Comparison of ENCODE assay signal across 12 cellular contexts in the genomic region with DNA sequence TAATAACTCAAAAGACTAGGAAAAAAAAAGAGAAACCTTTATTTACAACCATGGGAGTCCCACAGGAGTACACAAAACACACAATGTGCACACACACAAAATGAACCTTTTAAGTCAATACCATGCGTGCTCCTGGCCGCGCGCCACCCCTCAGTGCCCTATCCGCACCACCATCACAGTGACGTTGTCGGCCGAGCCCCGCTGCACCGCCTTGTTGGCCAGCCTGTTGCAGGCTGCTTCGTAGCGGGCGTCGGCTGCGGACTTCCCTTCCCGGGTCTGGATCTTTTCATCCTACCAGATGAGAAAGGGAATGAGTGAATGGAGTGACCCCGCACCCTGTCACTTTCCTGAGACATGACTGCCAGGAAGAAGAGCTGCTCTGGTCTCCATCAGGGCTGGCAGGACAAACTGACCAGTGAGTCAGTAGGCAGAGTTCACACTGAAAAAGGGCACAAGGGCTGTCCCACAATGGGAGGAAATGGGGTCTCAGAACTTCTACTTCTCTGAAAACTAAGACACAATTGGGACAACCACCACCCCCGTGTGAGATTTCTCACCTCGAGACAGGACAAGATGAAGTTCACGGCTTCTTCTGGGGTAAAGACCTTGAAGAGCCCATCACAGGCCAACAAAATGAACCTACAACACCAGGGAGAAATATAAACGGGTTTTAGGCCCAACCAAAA. TPM values are rescaled to one million over a fixed set of nuclear protein-coding genes. Genes with fewer than 3 reads are reported as not detected.
DNase-seq lines count a peak whose midpoint lies in the region; ATAC-seq, FAIRE-seq and TF ChIP-seq lines count a peak whose summit lies in the region.
"Had no signal": no experiment of that assay in that cellular context is flagged by ENCODE, and none has a peak within 500 bp of the region (broad histone marks: within the 10 kb centered on the region; RNA-seq: fewer than 3 reads in every experiment).

No MANE protein-coding gene starts in this region.

- H3K36me3 ChIP-seq in HEK293 (ENCODE audit: control insufficient read depth in 2 of 2, insufficient read depth in 1 of 2, low read length in 2 of 2) (peaks cover 3 to 92% of the 10 kb centered on the region in 2 experiments; a peak in 2 of 3 replicates), astrocyte (ENCODE audit: insufficient read depth, low read length) (peaks cover 28% of the 10 kb centered on the region), stomach smooth muscle (ENCODE audit: control insufficient read depth in 2 of 2, insufficient read depth in 2 of 2, low read length in 2 of 2) (peaks cover 49% of the 10 kb centered on the region in 2 donors)

- POLR2A ChIA-PET in HEK293 (lab: Yijun Ruan, JAX) = no interaction called here

- H3K27ac Mint-ChIP-seq in astrocyte (ENCODE audit: unreplicated experiment) = peak overlapping the region; percentile 98
- H3K27ac Mint-ChIP-seq: activated naive CD8-positive, alpha-beta T cell had no signal

- H3K27ac ChIP-seq in HEK293 (ENCODE audit: extremely low read depth, low read depth, low read length) (peak overlapping the region; percentile 72), astrocyte (ENCODE audit: low read depth, low read length) (peak overlapping the region; percentile 98), stomach smooth muscle (ENCODE audit: low read length) (peak overlapping the region; percentile 69)

- no peaks in the 10 kb centered on the region for H3K27me3 Mint-ChIP-seq in astrocyte (ENCODE audit: low read depth, unreplicated experiment)
- H3K27me3 Mint-ChIP-seq: activated CD8-positive, alpha-beta T cell treated with anti-CD3 and anti-CD28 coated beads for 36 hours; activated naive CD8-positive, alpha-beta T cell had no signal

- H2AFZ ChIP-seq in astrocyte (ENCODE audit: low read depth, low read length) = no peak overlapping the region

- FAIRE-seq in astrocyte (lab: Jason Lieb, UNC) = no peak

- no peak for DNase-seq in astrocyte (ENCODE audit: low read depth)
- peak; percentile 51 for DNase-seq in islet precursor cell
- no peak for DNase-seq in hippocampal formation (lab: John Stamatoyannopoulos, UW)
- DNase-seq: activated CD8-positive, alpha-beta T cell treated with anti-CD3 and anti-CD28 coated beads for 36 hours had no signal

- peak overlapping the region; percentile 81 for H3K4me2 ChIP-seq in astrocyte (ENCODE audit: low read length)

- 0 out of 2 replicates have a peak, but pooled peaks cover 8% of the 10 kb centered on the region for H3K4me1 ChIP-seq in HEK293 (ENCODE audit: control insufficient read depth, insufficient read depth, low read length)
- peaks cover 38% of the 10 kb centered on the region for H3K4me1 ChIP-seq in astrocyte (ENCODE audit: insufficient read depth, low read length)
- peaks cover 20% of the 10 kb centered on the region for H3K4me1 ChIP-seq in stomach smooth muscle (ENCODE audit: control insufficient read depth, insufficient read depth, low read length)

- TF ChIP-seq CTCF in HEK293 (tag by site-specific recombination; IDR thresholded peaks at IDR 0.05) (no peak), astrocyte (IDR thresholded peaks at IDR 0.05; ENCODE audit: insufficient read depth, low read depth, low read length) (no peak)

- ATAC-seq in activated CD4-positive, CD25-positive, alpha-beta regulatory T cell treated with anti-CD3 and anti-CD28 coated beads, Interleukin-2, amount 50 U/mL, for 24 hours = no peak
- no peak for ATAC-seq in HG03354 (IDR thresholded peaks at IDR 0.05; ENCODE audit: poor library complexity, severe bottlenecking, unreplicated experiment)
- ATAC-seq: activated CD8-positive, alpha-beta T cell treated with anti-CD3 and anti-CD28 coated beads for 36 hours had no signal

- H3K79me2 ChIP-seq in astrocyte (ENCODE audit: insufficient read depth, low read length) = peaks cover 5% of the 10 kb centered on the region

- H3K4me3 Mint-ChIP-seq in astrocyte (ENCODE audit: unreplicated experiment) = no peak overlapping the region
- H3K4me3 Mint-ChIP-seq: activated CD8-positive, alpha-beta T cell treated with anti-CD3 and anti-CD28 coated beads for 36 hours; activated naive CD8-positive, alpha-beta T cell had no signal

- H3K9ac ChIP-seq in astrocyte (ENCODE audit: low read length) (peak overlapping the region; percentile 81), stomach smooth muscle (ENCODE audit: low read length in 2 of 2) (no peak overlapping the region)

- CTCF ChIA-PET in HEK293 (lab: Yijun Ruan, JAX) = interaction anchor here (1.3 kb wide), 1 partner anchor 10 kb away, joined by 3 read pairs; no protein-coding TSS in a partner anchor

- H3K9me3 ChIP-seq in HEK293 (ENCODE audit: control insufficient read depth, insufficient read depth, low read depth, low read length) (no peaks in the 10 kb centered on the region), astrocyte (ENCODE audit: insufficient read depth, low read depth, low read length) (no peaks in the 10 kb centered on the region), stomach smooth muscle (ENCODE audit: control insufficient read depth in 2 of 2, low read length in 2 of 2) (no peaks in the 10 kb centered on the region)
- H3K9me3 ChIP-seq: HAP-1 had no signal

- no peaks in the 10 kb centered on the region for H4K20me1 ChIP-seq in astrocyte (ENCODE audit: insufficient read depth, low read length)

- H3K36me3 Mint-ChIP-seq in astrocyte (ENCODE audit: low read depth, unreplicated experiment) = peaks cover 17% of the 10 kb centered on the region

- H3K4me1 Mint-ChIP-seq in astrocyte (ENCODE audit: low read depth, unreplicated experiment) = peaks cover 26% of the 10 kb centered on the region

- H3K27me3 ChIP-seq in astrocyte (ENCODE audit: insufficient read depth, low read length) = no peaks in the 10 kb centered on the region
- H3K27me3 ChIP-seq in stomach smooth muscle (ENCODE audit: control insufficient read depth in 1 of 2, insufficient read depth in 2 of 2, low read length in 2 of 2) = no peaks in the 10 kb centered on the region

- no peak overlapping the region for H3K4me3 ChIP-seq in HEK293 (ENCODE audit: low read depth, low read length)
- no peak overlapping the region for H3K4me3 ChIP-seq in astrocyte (ENCODE audit: insufficient read depth, low read depth, low read length)
- H3K4me3 ChIP-seq in stomach smooth muscle (ENCODE audit: low read length in 2 of 2) = no peak overlapping the region
- H3K4me3 ChIP-seq: HAP-1, skin epidermis had no signal

- H3K9me3 Mint-ChIP-seq in astrocyte (ENCODE audit: unreplicated experiment) = no peaks in the 10 kb centered on the region
- H3K9me3 Mint-ChIP-seq: activated CD8-positive, alpha-beta T cell treated with anti-CD3 and anti-CD28 coated beads for 36 hours had no signal

TF ChIP-seq in HEK293, 187 proteins besides CTCF, POLR2A, EP300 and RAD21:
- TF ChIP-seq BCL11A (tag by site-specific recombination; IDR thresholded peaks at IDR 0.05; ENCODE audit: low read depth) = no peak
- TF ChIP-seq SCRT2 (tag by site-specific recombination; IDR thresholded peaks at IDR 0.05) = peak; percentile 57
- no peak for TF ChIP-seq GLI2 (tag by site-specific recombination; IDR thresholded peaks at IDR 0.05; ENCODE audit: borderline replicate concordance, low read depth)
- 0 out of 2 replicates have a peak, but pooled peaks have one; percentile 11 for TF ChIP-seq ZNF600 (tag by site-specific recombination; IDR thresholded peaks at IDR 0.05)
- no peak for TF ChIP-seq ZNF211 (tag by site-specific recombination; IDR thresholded peaks at IDR 0.05; ENCODE audit: low read depth)
- no peak for TF ChIP-seq ZXDB (tag by site-specific recombination; IDR thresholded peaks at IDR 0.05)
- TF ChIP-seq, protein P1, sequence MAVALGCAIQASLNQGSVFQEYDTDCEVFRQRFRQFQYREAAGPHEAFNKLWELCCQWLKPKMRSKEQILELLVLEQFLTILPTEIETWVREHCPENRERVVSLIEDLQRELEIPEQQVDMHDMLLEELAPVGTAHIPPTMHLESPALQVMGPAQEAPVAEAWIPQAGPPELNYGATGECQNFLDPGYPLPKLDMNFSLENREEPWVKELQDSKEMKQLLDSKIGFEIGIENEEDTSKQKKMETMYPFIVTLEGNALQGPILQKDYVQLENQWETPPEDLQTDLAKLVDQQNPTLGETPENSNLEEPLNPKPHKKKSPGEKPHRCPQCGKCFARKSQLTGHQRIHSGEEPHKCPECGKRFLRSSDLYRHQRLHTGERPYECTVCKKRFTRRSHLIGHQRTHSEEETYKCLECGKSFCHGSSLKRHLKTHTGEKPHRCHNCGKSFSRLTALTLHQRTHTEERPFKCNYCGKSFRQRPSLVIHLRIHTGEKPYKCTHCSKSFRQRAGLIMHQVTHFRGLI (tag by site-specific recombination; IDR thresholded peaks at IDR 0.05) = peak; percentile 70; the same call in 1 of the 2 replicates
- 0 out of 2 replicates have a peak, but pooled peaks have one; percentile 10 for TF ChIP-seq SCRT1 (tag by site-specific recombination; IDR thresholded peaks at IDR 0.05; ENCODE audit: borderline replicate concordance)
- no peak for TF ChIP-seq ZNF596 (tag by site-specific recombination; IDR thresholded peaks at IDR 0.05)
- no peak for TF ChIP-seq ZNF16 (tag by site-specific recombination; IDR thresholded peaks at IDR 0.05; ENCODE audit: low read depth)

RNA-seq across cellular contexts. Expression of a gene that starts 11.8 kb away (rescaled TPM):
- 0.60 and 1.4 TPM in 2 replicates for total RNA-seq in astrocyte
- total RNA-seq: T-helper 1 cell treated with Interleukin-12 subunit alpha and Interleukin-12 subunit beta and Interleukin-4 antibody, amounts not matched to agents 30 ng/mL and 1 ng/mL, for 36 hours had no signal

RNA-seq across cellular contexts. Expression of a gene that starts 32.1 kb away (rescaled TPM):
- 0.53 and 0.59 TPM in 2 replicates for total RNA-seq in astrocyte
- total RNA-seq: activated CD8-positive, alpha-beta T cell treated with anti-CD3 and anti-CD28 coated beads for 36 hours; T-helper 1 cell treated with Interleukin-12 subunit alpha and Interleukin-12 subunit beta and Interleukin-4 antibody, amounts not matched to agents 30 ng/mL and 1 ng/mL, for 36 hours had no signal

RNA-seq across cellular contexts. Expression of a gene that starts 33.0 kb away (rescaled TPM):
- total RNA-seq in astrocyte = 32.3 and 35.2 TPM in 2 replicates
